ENCODE assay signal across 9 cellular contexts in genomic region chr15:92733090-92733933, GRCh38.
DNase-seq lines count a peak whose midpoint lies in the region; ATAC-seq lines count a peak whose summit lies in the region.
"Had no signal": no experiment of that assay in that cellular context is flagged by ENCODE, and none has a peak within 500 bp of the region (broad histone marks: within the 10 kb centered on the region; RNA-seq: fewer than 3 reads in every experiment).

No MANE protein-coding gene starts in this region.

- CTCF ChIA-PET in CD4-positive, alpha-beta memory T cell (lab: Charles Lee; ENCODE audit: partially characterized antibody), result interaction anchor here (2.0 kb wide), 1 partner anchor 19 kb away, joined by 10 read pairs; no protein-coding TSS in a partner anchor

- H2BK5ac ChIP-seq in neuronal stem cell (ENCODE audit: low read length), result no peak overlapping the region

- no peak overlapping the region for H4K8ac ChIP-seq in neuronal stem cell (ENCODE audit: low read depth, low read length)

- H3K27ac Mint-ChIP-seq in CD4-positive, alpha-beta memory T cell, result peak overlapping the region in 3 of 7 donors; percentile 27 to 77 (median 37)

- H3K27me3 Mint-ChIP-seq in CD4-positive, alpha-beta memory T cell, result peaks cover 5 to 16% of the 10 kb centered on the region in 2 donors

- peak overlapping the region; percentile 73 to 91 (median 87) for H3K4me3 Mint-ChIP-seq in CD4-positive, alpha-beta memory T cell

- H3K4ac ChIP-seq in neuronal stem cell (ENCODE audit: low read length), result no peak overlapping the region

- no peak overlapping the region for H3K18ac ChIP-seq in neuronal stem cell (ENCODE audit: low read length)

- intact Hi-C loops in CD4-positive, alpha-beta memory T cell (cut with micrococcal nuclease), result no loop called here

- H3K9ac ChIP-seq in duodenal mucosa (ENCODE audit: low read depth in 1 of 2, low read length in 2 of 2) (peak overlapping the region in 1 of 2 donors; percentile 63), neuronal stem cell (ENCODE audit: low read depth, low read length, poor library complexity) (peak overlapping the region; percentile 3)
- H3K9ac ChIP-seq: KMS-11 had no signal

- no peak overlapping the region for H2AFZ ChIP-seq in neuronal stem cell (ENCODE audit: low read length)

- H3K36me3 Mint-ChIP-seq in CD4-positive, alpha-beta memory T cell, result no peaks in the 10 kb centered on the region

- H3K36me3 ChIP-seq in CD4-positive, alpha-beta memory T cell (ENCODE audit: insufficient read depth, low read length), result no peaks in the 10 kb centered on the region
- no peaks in the 10 kb centered on the region for H3K36me3 ChIP-seq in duodenal mucosa (ENCODE audit: control insufficient read depth in 1 of 2, insufficient read depth in 2 of 2, low read length in 2 of 2)
- no peaks in the 10 kb centered on the region for H3K36me3 ChIP-seq in neuronal stem cell (replicated peaks in 1 of 2; ENCODE audit: control insufficient read depth in 2 of 2, insufficient read depth in 2 of 2, low read length in 2 of 2)

- H3K79me1 ChIP-seq in neuronal stem cell (ENCODE audit: low read depth, low read length), result no peaks in the 10 kb centered on the region

- peaks cover 5% of the 10 kb centered on the region for H3K4me1 ChIP-seq in CD4-positive, alpha-beta memory T cell (ENCODE audit: insufficient read depth, low read length)
- peaks cover 0 to 4% of the 10 kb centered on the region in 2 donors for H3K4me1 ChIP-seq in duodenal mucosa (ENCODE audit: control insufficient read depth in 1 of 2, insufficient read depth in 2 of 2, low read length in 2 of 2)
- no peaks in the 10 kb centered on the region for H3K4me1 ChIP-seq in neuronal stem cell (ENCODE audit: control insufficient read depth in 2 of 2, insufficient read depth in 1 of 2, low read depth in 1 of 2, low read length in 2 of 2)

- no peaks in the 10 kb centered on the region for H3K27me3 ChIP-seq in CD4-positive, alpha-beta memory T cell (ENCODE audit: insufficient read depth, low read length)
- H3K27me3 ChIP-seq in duodenal mucosa (ENCODE audit: control insufficient read depth in 1 of 2, insufficient read depth in 2 of 2, low read length in 2 of 2) (no peaks in the 10 kb centered on the region), neuronal stem cell (ENCODE audit: control insufficient read depth in 3 of 3, insufficient read depth in 3 of 3, low read depth in 1 of 3, low read length in 3 of 3) (peaks cover 0 to 2% (median 0%) of the 10 kb centered on the region in 3 experiments)

- H3K9me3 ChIP-seq in CD4-positive, alpha-beta memory T cell (ENCODE audit: control insufficient read depth in 1 of 2, low read length in 2 of 2), result no peaks in the 10 kb centered on the region
- no peaks in the 10 kb centered on the region for H3K9me3 ChIP-seq in duodenal mucosa (ENCODE audit: control insufficient read depth in 1 of 2, low read length in 2 of 2)
- H3K9me3 ChIP-seq in neuronal stem cell (replicated peaks in 1 of 2; ENCODE audit: control insufficient read depth in 2 of 2, insufficient read depth in 1 of 2, low read depth in 1 of 2, low read length in 2 of 2), result peaks cover 0 to 2% of the 10 kb centered on the region in 2 donors

- no peak overlapping the region for H2AK5ac ChIP-seq in neuronal stem cell (ENCODE audit: low read depth, low read length)

- ATAC-seq in GM19397 (IDR thresholded peaks at IDR 0.05; ENCODE audit: unreplicated experiment), result no peak

- no CpG with 5 or more reads among the region's 12 CpGs for WGBS in neuronal stem cell (ENCODE audit: extremely low coverage in 2 of 2, insufficient read length in 2 of 2, insufficient replicate concordance in 1 of 2), 2 donors

- no peak overlapping the region for H3K23ac ChIP-seq in neuronal stem cell (ENCODE audit: low read depth, low read length, poor library complexity)

- H3K14ac ChIP-seq in neuronal stem cell (ENCODE audit: low read length), result no peak overlapping the region

- H2BK15ac ChIP-seq in neuronal stem cell (ENCODE audit: low read length), result peak overlapping the region; percentile 45

- H3K9me3 Mint-ChIP-seq in CD4-positive, alpha-beta memory T cell, result no peaks in the 10 kb centered on the region

- no peak overlapping the region for H2BK12ac ChIP-seq in neuronal stem cell (ENCODE audit: low read length)

- POLR2A ChIA-PET in CD4-positive, alpha-beta memory T cell (lab: Charles Lee; ENCODE audit: partially characterized antibody), result no interaction called here

- peak overlapping the region in 1 of 2 donors; percentile 50 for H3K4me3 ChIP-seq in CD4-positive, alpha-beta memory T cell (ENCODE audit: low read length in 2 of 2)
- H3K4me3 ChIP-seq in duodenal mucosa (ENCODE audit: low read depth in 1 of 2, low read length in 2 of 2) (peak overlapping the region; percentile 65 to 73), neuronal stem cell (ENCODE audit: low read length in 2 of 2) (peak overlapping the region in 1 of 2 donors; percentile 73)

- no peak overlapping the region for H4K91ac ChIP-seq in neuronal stem cell (ENCODE audit: low read depth, low read length, poor library complexity)

- no peak overlapping the region for H3K4me2 ChIP-seq in neuronal stem cell (ENCODE audit: insufficient read depth, low read length, poor library complexity, severe bottlenecking)
- H3K4me2 ChIP-seq: KMS-11 had no signal

- no peak overlapping the region for H2BK120ac ChIP-seq in neuronal stem cell (ENCODE audit: low read depth, low read length)

- DNase-seq in CD4-positive, alpha-beta memory T cell, result no peak
- DNase-seq in MV-4-11 (lab: John Stamatoyannopoulos, UW), result peak; percentile 79
- no peak for DNase-seq in neuronal stem cell (ENCODE audit: low spot score)
- no peak for DNase-seq in stimulated activated CD4-positive, alpha-beta T cell treated with anti-CD3 and anti-CD28 coated beads, Interleukin-4, amount 100 ng/mL, for 1 hour
- no peak for DNase-seq in mucosa of gallbladder (ENCODE audit: low spot score)
- no peak for DNase-seq in NCI-H774 (lab: John Stamatoyannopoulos, UW)

- H3K27ac ChIP-seq in CD4-positive, alpha-beta memory T cell (ENCODE audit: low read depth, low read length), result no peak overlapping the region
- H3K27ac ChIP-seq in duodenal mucosa (ENCODE audit: low read depth, low read length) (no peak overlapping the region), neuronal stem cell (replicated peaks; ENCODE audit: low read length) (no peak overlapping the region)
- H3K27ac ChIP-seq: KMS-11 had no signal

- H3K4me1 Mint-ChIP-seq in CD4-positive, alpha-beta memory T cell, result peaks cover 0 to 19% (median 4%) of the 10 kb centered on the region in 4 donors
